Comparison of ENCODE assay signal across 22 cellular contexts in genomic region chr1:224447971-224448370, GRCh38. TPM values are rescaled to one million over a fixed set of nuclear protein-coding genes. Genes with fewer than 3 reads are reported as not detected.
DNase-seq lines count a peak whose midpoint lies in the region; ATAC-seq, FAIRE-seq and TF ChIP-seq lines count a peak whose summit lies in the region.
"Had no signal": no experiment of that assay in that cellular context is flagged by ENCODE, and none has a peak within 500 bp of the region (broad histone marks: within the 10 kb centered on the region; RNA-seq: fewer than 3 reads in every experiment).

No MANE protein-coding gene starts in this region.

- FAIRE-seq in K562 (lab: Jason Lieb, UNC), result no peak
- FAIRE-seq: A549, GM12878 had no signal

- H4K5ac ChIP-seq in mesendoderm (ENCODE audit: low read length), result no peak overlapping the region

- H3K4me3 ChIP-seq in GM23248, result no peak overlapping the region
- H3K4me3 ChIP-seq in K562, result no peak overlapping the region
- H3K4me3 ChIP-seq in gastroesophageal sphincter, result no peak overlapping the region
- no peak overlapping the region for H3K4me3 ChIP-seq in subcutaneous abdominal adipose tissue (ENCODE audit: low read depth in 1 of 5, low read length in 5 of 5)
- H3K4me3 ChIP-seq in mesendoderm (ENCODE audit: low read length), result no peak overlapping the region
- H3K4me3 ChIP-seq: A549, GM12878, MG63 had no signal

- no peak overlapping the region for H3K4ac ChIP-seq in mesendoderm (ENCODE audit: low read depth, low read length)

- TF ChIP-seq POLR2A in K562 (conservative IDR thresholded peaks at IDR 0.05), result no peak
- TF ChIP-seq POLR2A in gastroesophageal sphincter (IDR thresholded peaks at IDR 0.05), result no peak

- no peak for DNase-seq in GM23248
- no peak for DNase-seq in K562 (ENCODE audit: extremely low read depth in 1 of 4, low spot score in 3 of 4)
- no peak for DNase-seq in progenitor cell of endocrine pancreas (ENCODE audit: low spot score, unreplicated experiment)
- DNase-seq in mesendoderm, result no peak
- no peak for DNase-seq in effector CD8-positive, alpha-beta T cell (lab: John Stamatoyannopoulos, UW)
- DNase-seq: DMS79 treated with DMSO at 0.1 percent for 48 hours; H7; NCI-H1092; NCI-H1436; NCI-H1930; NCI-H345; NCI-H774; NK-92 treated with Interleukin-12 subunit alpha and Interleukin-12 subunit beta, amount 100 ng/mL, for 24 hours; SIG-M5; SK-N-SH had no signal

- no peak for TF ChIP-seq RAD21 in K562 (CRISPR knock-in tag; conservative IDR thresholded peaks at IDR 0.05 in 1 of 2, IDR thresholded peaks at IDR 0.05 in 1 of 2)

- H3K4me3 Mint-ChIP-seq in progenitor cell of endocrine pancreas (ENCODE audit: low read depth), result no peak overlapping the region
- H3K4me3 Mint-ChIP-seq: B cell, CD14-positive monocyte had no signal

- TF ChIP-seq CTCF in K562 (IDR thresholded peaks at IDR 0.05 in 2 of 3, conservative IDR thresholded peaks at IDR 0.05 in 1 of 3; ENCODE audit: insufficient read depth in 2 of 3, low read depth in 1 of 3, low read length in 3 of 3) (no peak), gastroesophageal sphincter (IDR thresholded peaks at IDR 0.05) (no peak), progenitor cell of endocrine pancreas (IDR thresholded peaks at IDR 0.05; ENCODE audit: unreplicated experiment) (no peak)

- no peaks in the 10 kb centered on the region for H3K9me1 ChIP-seq in K562 (ENCODE audit: control insufficient read depth, insufficient read depth, low read length)

- H3K79me2 ChIP-seq in GM23248 (ENCODE audit: insufficient read depth) (0 out of 2 replicates have a peak, but pooled peaks cover 10% of the 10 kb centered on the region), K562 (ENCODE audit: control insufficient read depth, insufficient read depth, low read length) (no peaks in the 10 kb centered on the region), mesendoderm (ENCODE audit: control insufficient read depth, insufficient read depth, low read length) (no peaks in the 10 kb centered on the region)

- H3K27ac ChIP-seq in GM23248 (peak overlapping the region; percentile 67; the same call in 1 of the 2 replicates), K562 (ENCODE audit: extremely low read depth, low read depth, low read length) (no peak overlapping the region), gastroesophageal sphincter (peak overlapping the region in 3 of 4 donors; percentile 14 to 46 (median 17)), subcutaneous abdominal adipose tissue (ENCODE audit: low read depth, low read length) (peak overlapping the region; percentile 23), mesendoderm (ENCODE audit: low read depth, low read length) (no peak overlapping the region)
- H3K27ac ChIP-seq: A549 had no signal

- peaks cover 11% of the 10 kb centered on the region for H3K4me1 ChIP-seq in GM23248 (ENCODE audit: insufficient read depth)
- H3K4me1 ChIP-seq in K562 (replicated peaks in 1 of 2; ENCODE audit: control insufficient read depth in 2 of 2, insufficient read depth in 2 of 2, low read length in 2 of 2), result no peaks in the 10 kb centered on the region
- H3K4me1 ChIP-seq in gastroesophageal sphincter, result peaks cover 0 to 21% (median 0%) of the 10 kb centered on the region in 3 donors
- H3K4me1 ChIP-seq in subcutaneous abdominal adipose tissue (ENCODE audit: control insufficient read depth in 5 of 5, insufficient read depth in 5 of 5, low read length in 5 of 5), result peaks cover 0 to 7% (median 3%) of the 10 kb centered on the region in 5 donors
- H3K4me1 ChIP-seq in mesendoderm (ENCODE audit: control insufficient read depth, low read depth, low read length), result no peaks in the 10 kb centered on the region

- H3K79me1 ChIP-seq in mesendoderm (ENCODE audit: low read length), result no peaks in the 10 kb centered on the region

- no peaks in the 10 kb centered on the region for H3K36me3 Mint-ChIP-seq in progenitor cell of endocrine pancreas (ENCODE audit: insufficient read depth)

- intact Hi-C loops in K562 (cut with micrococcal nuclease), result no loop called here

- H3K4me2 ChIP-seq in GM23248 (ENCODE audit: unreplicated experiment), result no peak overlapping the region
- H3K4me2 ChIP-seq in K562 (ENCODE audit: insufficient read depth, low read length), result no peak overlapping the region
- H3K4me2 ChIP-seq in mesendoderm (ENCODE audit: low read length), result no peak overlapping the region
- H3K4me2 ChIP-seq: A549 had no signal

- H4K20me1 ChIP-seq in GM23248 (ENCODE audit: insufficient read depth), result no peaks in the 10 kb centered on the region
- H4K20me1 ChIP-seq in K562 (replicated peaks; ENCODE audit: control insufficient read depth, insufficient read depth, low read length), result no peaks in the 10 kb centered on the region

- H2AFZ ChIP-seq in GM23248 (no peak overlapping the region), K562 (ENCODE audit: low read depth, low read length) (no peak overlapping the region)

- H3K56ac ChIP-seq in mesendoderm (ENCODE audit: low read length), result no peak overlapping the region

- H2BK5ac ChIP-seq in mesendoderm (ENCODE audit: low read length), result no peak overlapping the region

- no peak for TF ChIP-seq EP300 in K562 (IDR thresholded peaks at IDR 0.05; ENCODE audit: low read length)
- TF ChIP-seq EP300 in gastroesophageal sphincter (IDR thresholded peaks at IDR 0.05), result no peak

- ATAC-seq in K562 (no peak), gastroesophageal sphincter (no peak)
- ATAC-seq: A549, GM12878 had no signal

- no peaks in the 10 kb centered on the region for H3K4me1 Mint-ChIP-seq in progenitor cell of endocrine pancreas (ENCODE audit: low read depth)
- H3K4me1 Mint-ChIP-seq: B cell had no signal

- H3K18ac ChIP-seq in mesendoderm (ENCODE audit: low read length), result no peak overlapping the region

- H2AK5ac ChIP-seq in mesendoderm (ENCODE audit: low read length), result no peak overlapping the region

- H3K23ac ChIP-seq in mesendoderm (ENCODE audit: low read length), result no peak overlapping the region

- WGBS in GM23248 (ENCODE audit: low coverage in 1 of 2, low lambda C conversion rate in 2 of 2, missing lambda C conversion rate in 2 of 2), 2 experiments, result 96 to 100% methylated on average over 3 of the region's 3 CpGs
- WGBS in K562 (ENCODE audit: insufficient coverage, low coverage, missing lambda C conversion rate), result 88% methylated on average over 3 of the region's 3 CpGs
- 83 to 86% methylated on average over 2 to 3 of the region's 3 CpGs for WGBS in gastroesophageal sphincter (ENCODE audit: low coverage in 1 of 2), 2 donors
- no CpG with 5 or more reads among the region's 3 CpGs for WGBS in mesendoderm (ENCODE audit: extremely low coverage, insufficient coverage, low lambda C conversion rate)

- H3K9me3 ChIP-seq in GM23248 (ENCODE audit: low read depth) (no peaks in the 10 kb centered on the region), K562 (replicated peaks; ENCODE audit: control insufficient read depth, insufficient read depth, low read depth, low read length) (no peaks in the 10 kb centered on the region), gastroesophageal sphincter (no peaks in the 10 kb centered on the region), subcutaneous abdominal adipose tissue (ENCODE audit: control insufficient read depth in 5 of 5, low read length in 5 of 5) (no peaks in the 10 kb centered on the region)
- H3K9me3 ChIP-seq: A549, MG63, SK-N-SH had no signal

- no peaks in the 10 kb centered on the region for H3K9me3 Mint-ChIP-seq in progenitor cell of endocrine pancreas (ENCODE audit: low read depth)
- H3K9me3 Mint-ChIP-seq: CD14-positive monocyte had no signal

- H4K8ac ChIP-seq in mesendoderm (ENCODE audit: low read depth, low read length), result no peak overlapping the region

- H3K9me2 ChIP-seq in GM23248 (ENCODE audit: insufficient read depth), result no peaks in the 10 kb centered on the region
- H3K9me2 ChIP-seq: SK-N-SH had no signal

- CTCF ChIA-PET in K562 (lab: Yijun Ruan, JAX; ENCODE audit: low intra/inter-chr PET ratio), result no interaction called here

- H2BK15ac ChIP-seq in mesendoderm (replicated peaks; ENCODE audit: low read depth), result no peak overlapping the region

- H3K27ac Mint-ChIP-seq in progenitor cell of endocrine pancreas, result no peak overlapping the region
- H3K27ac Mint-ChIP-seq: B cell had no signal

- POLR2A ChIA-PET in K562 (lab: Yijun Ruan, JAX), result interaction anchor here (0.6 to 2.4 kb wide), 4 partner anchors 9 to 1972 kb away, joined by 3 to 10 read pairs (median 8); no protein-coding TSS in a partner anchor

- peaks cover 8% of the 10 kb centered on the region; the same call in 1 of the 2 replicates for H3F3A ChIP-seq in GM23248 (ENCODE audit: insufficient read depth)

- in situ Hi-C loops in GM23248 (cut with MboI) (no loop called here), K562 (cut with MboI) (no loop called here)

- no peak overlapping the region for H2BK120ac ChIP-seq in mesendoderm (ENCODE audit: low read depth, low read length)

- H3K27me3 ChIP-seq in GM23248 (replicated peaks; ENCODE audit: insufficient read depth), result no peaks in the 10 kb centered on the region
- no peaks in the 10 kb centered on the region for H3K27me3 ChIP-seq in K562 (ENCODE audit: control insufficient read depth in 2 of 2, insufficient read depth in 2 of 2, low read length in 2 of 2)
- H3K27me3 ChIP-seq in gastroesophageal sphincter, result no peaks in the 10 kb centered on the region
- no peaks in the 10 kb centered on the region for H3K27me3 ChIP-seq in subcutaneous abdominal adipose tissue (ENCODE audit: control insufficient read depth in 5 of 5, insufficient read depth in 4 of 5, low read length in 5 of 5)
- no peaks in the 10 kb centered on the region for H3K27me3 ChIP-seq in mesendoderm (ENCODE audit: insufficient read depth, low read length, poor library complexity)
- H3K27me3 ChIP-seq: MG63 had no signal

- H3K27me3 Mint-ChIP-seq in progenitor cell of endocrine pancreas, result no peaks in the 10 kb centered on the region
- H3K27me3 Mint-ChIP-seq: B cell had no signal

- H3K9ac ChIP-seq in GM23248, result no peak overlapping the region
- H3K9ac ChIP-seq in K562 (ENCODE audit: insufficient read depth in 1 of 2, low read depth in 2 of 2, low read length in 2 of 2), result no peak overlapping the region
- no peak overlapping the region for H3K9ac ChIP-seq in subcutaneous abdominal adipose tissue (ENCODE audit: low read length in 5 of 5)
- no peak overlapping the region for H3K9ac ChIP-seq in mesendoderm (ENCODE audit: low read length)
- H3K9ac ChIP-seq: SK-N-SH had no signal

- H3K36me3 ChIP-seq in GM23248 (ENCODE audit: low read depth) (no peaks in the 10 kb centered on the region), K562 (ENCODE audit: control insufficient read depth, insufficient read depth, low read length) (no peaks in the 10 kb centered on the region), gastroesophageal sphincter (peaks cover 0 to 2% of the 10 kb centered on the region in 2 donors), subcutaneous abdominal adipose tissue (ENCODE audit: control insufficient read depth in 5 of 5, insufficient read depth in 5 of 5, low read length in 5 of 5) (peaks cover 0 to 4% (median 0%) of the 10 kb centered on the region in 5 donors), mesendoderm (ENCODE audit: control insufficient read depth, insufficient read depth, low read length) (no peaks in the 10 kb centered on the region)
- H3K36me3 ChIP-seq: MG63 had no signal

- no TSS peak for BruUV-seq in K562 (replicated peaks; lab: Mats Ljungman, UMichigan)

RNA-seq across cellular contexts. Expression of gene WDR26, which starts 13.4 kb away (rescaled TPM):
- total RNA-seq in GM23248 (2014; rRNA removed; shearing (Covaris generic)), result 38.7 and 43.4 TPM in 2 replicates
- polyA plus RNA-seq in GM23248 (2016; fragmentation: Nextera tagmentation; extraction: Ambion mirVana) (10.5 and 10.7 TPM in 2 replicates), K562 (2011; rRNA removed) (40.3 and 54.4 TPM in 2 replicates), K562 (2014; fragmentation: Illumina TruSeq; extraction: Trizol) (52.3 and 55.7 TPM in 2 replicates), K562 (2014; fragmentation: Nextera tagmentation; extraction: Ambion mirVana) (10 to 100 TPM; 11.5 to 14.3 TPM), K562 (2014; rRNA removed) (39.7 and 58.2 TPM in 2 replicates)
- total RNA-seq in K562 (2011; cell fraction: chromatin; rRNA removed; ENCODE audit: low replicate concordance), result 190 and 413 TPM in 2 replicates
- total RNA-seq in K562 (2011; cell fraction: nucleolus; rRNA removed), result 79.0 and 101 TPM in 2 replicates
- 192 and 302 TPM in 2 replicates for total RNA-seq in K562 (2011; cell fraction: nucleoplasm; rRNA removed)
- total RNA-seq in K562 (2014; rRNA removed) (21.2 and 26.6 TPM in 2 replicates), K562 (2014; rRNA removed; fragmentation: Illumina TruSeq; extraction: Trizol) (39.8 and 41.0 TPM in 2 replicates), K562 (2015; rRNA removed; fragmentation: Illumina TruSeq; extraction: Trizol) (30.4 and 31.2 TPM in 2 replicates), K562 (2021) (54.6 and 66.0 TPM in 2 replicates), gastroesophageal sphincter (10 to 100 TPM; 63.9 to 94.5 (median 77.7) TPM), progenitor cell of endocrine pancreas (83.9 and 84.9 TPM in 2 replicates)
- polyA plus RNA-seq in K562 (2011; cell fraction: cytosol; rRNA removed), result 10.4 and 16.7 TPM in 2 replicates
- 86.9 and 97.7 TPM in 2 replicates for polyA plus RNA-seq in K562 (2011; cell fraction: nucleus; rRNA removed)
- 42.7 and 48.1 TPM in 2 replicates for polyA plus RNA-seq in K562 (2012)
- 88.0 and 101 TPM in 2 replicates for polyA minus RNA-seq in K562 (2011; rRNA and poly(A)+ RNA removed)
- 50.0 and 56.2 TPM in 2 replicates for polyA minus RNA-seq in K562 (2011; cell fraction: cytosol; rRNA and poly(A)+ RNA removed)
- polyA minus RNA-seq in K562 (2011; cell fraction: nucleus; rRNA and poly(A)+ RNA removed), result 73.2 and 92.6 TPM in 2 replicates
- 35.6 TPM for polyA plus RNA-seq in mesendoderm (2013, experiment 1 of 2)
- polyA plus RNA-seq in mesendoderm (2013, experiment 2 of 2), result 34.1 TPM

Comparison
In these comparisons a context has a peak if more than half of its experiments do, and no peak if none do; other contexts are left out.
1. H3K27ac ChIP-seq: peak in GM23248 (single experiment), gastroesophageal sphincter (3 of 4) and subcutaneous abdominal adipose tissue (single experiment); none in K562 (single experiment) and mesendoderm (single experiment).